29 cellular contexts compared by ENCODE assay signal in genomic region chr17:45757431-45758218, GRCh38. TPM values are rescaled to one million over a fixed set of nuclear protein-coding genes. Genes with fewer than 3 reads are reported as not detected.
"Had no signal": no experiment of that assay in that cellular context is flagged by ENCODE, and none has a peak within 500 bp of the region (broad histone marks: within the 10 kb centered on the region; RNA-seq: fewer than 3 reads in every experiment).

No MANE protein-coding gene starts in this region.

- H3K4me3 ChIP-seq: cardiac muscle cell had no signal

- FAIRE-seq: colon, RCC 7860, TTC549 had no signal

- H3K27ac ChIP-seq: brain microvascular endothelial cell, cardiac muscle cell had no signal

- DNase-seq: activated B cell treated with CpG ODN at 0.5 μM for 24 hours; activated CD4-positive, alpha-beta memory T cell treated with anti-CD3 and anti-CD28 coated beads for 36 hours; activated CD4-positive, alpha-beta T cell treated with anti-CD3 and anti-CD28 coated beads for 1 hour; activated CD4-positive, alpha-beta T cell treated with anti-CD3 and anti-CD28 coated beads, Interleukin-2, amount 10 ng/mL, durations not matched to agents 7 days and 5 days; activated CD8-positive, alpha-beta memory T cell treated with anti-CD3 and anti-CD28 coated beads for 24 hours; activated effector memory CD4-positive, alpha-beta T cell treated with anti-CD3 and anti-CD28 coated beads, Interleukin-2, amount 50 U/mL, for 16 hours; activated naive CD4-positive, alpha-beta T cell treated with Interleukin-2 at 50 U/mL for 16 hours; activated T-cell treated with anti-CD3 and anti-CD28 coated beads, Interleukin-2, amount 50 U/mL, for 4 hours; brain microvascular endothelial cell; KBM-7; NCI-H1092 treated with DMSO at 0.1 percent for 48 hours; NCI-H1417 treated with DMSO at 0.1 percent for 48 hours; NCI-H1694; NCI-H2029; NCI-H226; NCI-H526 treated with DMSO at 0.1 percent for 48 hours; PC-3; SHP77; T-cell; T-helper 2 cell; T1000 had no signal

- H3K36me3 ChIP-seq: brain microvascular endothelial cell, cardiac muscle cell had no signal

- H3K27me3 ChIP-seq: brain microvascular endothelial cell had no signal

- ATAC-seq: activated naive CD4-positive, alpha-beta T cell treated with anti-CD3 and anti-CD28 coated beads, Interleukin-2, amount 50 U/mL, for 72 hours; activated T-cell treated with anti-CD3 and anti-CD28 coated beads, Interleukin-2, amount 50 U/mL, for 4 hours; PC-3; T-cell had no signal

RNA-seq across cellular contexts. Expression of gene CRHR1, which starts 26.5 kb away (rescaled TPM):
- total RNA-seq: activated B cell treated with CpG ODN at 0.5 μM for 24 hours; activated CD4-positive, alpha-beta memory T cell treated with anti-CD3 and anti-CD28 coated beads for 36 hours; activated CD4-positive, alpha-beta T cell treated with anti-CD3 and anti-CD28 coated beads, Interleukin-2, amount 10 ng/mL, durations not matched to agents 7 days and 5 days; activated T-cell treated with anti-CD3 and anti-CD28 coated beads, Interleukin-2, amount 50 U/mL, for 4 hours; LHCN-M2; M059J; NCI-H460; PC-3; T-cell had no signal
- polyA plus RNA-seq: cardiac muscle cell had no signal
